ENCODE assay signal across 7 cellular contexts in the genomic region with DNA sequence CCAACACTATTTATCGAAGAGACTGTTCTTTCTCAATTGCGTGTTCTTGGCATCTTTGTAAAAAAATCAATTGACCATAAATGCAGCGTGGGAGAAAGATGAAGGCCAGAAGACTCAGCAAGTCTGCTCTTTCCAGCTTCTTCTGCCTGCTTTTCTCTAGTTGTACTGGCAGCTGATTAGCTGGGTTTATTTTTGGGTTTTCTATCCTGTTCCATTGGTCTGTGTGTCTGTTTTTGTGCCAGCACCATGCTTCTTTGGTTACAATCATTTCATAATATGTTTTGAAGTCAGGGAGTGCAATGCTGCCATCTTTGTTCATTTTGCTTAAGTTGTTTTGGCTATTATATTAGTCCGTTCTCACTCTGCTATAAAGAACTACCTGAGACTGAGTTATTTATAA.
"Had no signal": no experiment of that assay in that cellular context is flagged by ENCODE, and none has a peak within 500 bp of the region (broad histone marks: within the 10 kb centered on the region; RNA-seq: fewer than 3 reads in every experiment).

No MANE protein-coding gene starts in this region.

- ATAC-seq: GM23338, HepG2 had no signal

- FAIRE-seq: H1, H54, HepG2 had no signal

- H3K4me3 ChIP-seq: GM23338 had no signal

- H3K4me2 ChIP-seq: GM23338 had no signal

- DNase-seq: H9, HCEC 1CT, KBM-7 had no signal
